In genomic region chr10:61975107-61975932, GRCh38 we compare ENCODE assay signal across 8 cellular contexts.
A peak's percentile ranks its signal among the peaks of the same experiment; 100 is the strongest.
DNase-seq lines count a peak whose midpoint lies in the region; ATAC-seq, FAIRE-seq and TF ChIP-seq lines count a peak whose summit lies in the region.

No MANE protein-coding gene starts in this region.

- 0% methylated on average over 4 of the region's 4 CpGs for WGBS in GM12878 (ENCODE audit: insufficient coverage, insufficient replicate concordance, low lambda C conversion rate, missing lambda C conversion rate)

- no peaks in the 10 kb centered on the region for H3K27me3 ChIP-seq in BLaER1 treated with 17β-estradiol and CSF1 and Interleukin-3, amounts not matched to agents 10 nM and 100 nM
- H3K27me3 ChIP-seq in GM12878 (replicated peaks in 1 of 2; ENCODE audit: control insufficient read depth in 2 of 2, insufficient read depth in 2 of 2, low read length in 1 of 2): no peaks in the 10 kb centered on the region

- H3K79me2 ChIP-seq in GM12878 (ENCODE audit: control insufficient read depth, insufficient read depth, low read length): peaks cover 44% of the 10 kb centered on the region

- H3K4me2 ChIP-seq in BLaER1 treated with 17β-estradiol and CSF1 and Interleukin-3, amounts not matched to agents 10 nM and 100 nM: peak overlapping the region in 6 of 11 experiments; percentile 24 to 84 (median 58); a peak in 10 of 22 replicates
- peak overlapping the region; percentile 78 for H3K4me2 ChIP-seq in GM12878 (ENCODE audit: control insufficient read depth, insufficient read depth)

- no peak for TF ChIP-seq EP300 in GM12878 (IDR thresholded peaks at IDR 0.05; ENCODE audit: borderline replicate concordance in 1 of 2, control insufficient read depth in 1 of 2, low read depth in 2 of 2, low read length in 2 of 2)

- no peak for TF ChIP-seq RAD21 in GM12878 (IDR thresholded peaks at IDR 0.05; ENCODE audit: insufficient read depth, low read depth, low read length)

- CTCF ChIA-PET in GM12878 (lab: Yijun Ruan, JAX): interaction anchor here (0.8 to 1.5 kb wide), 5 partner anchors 8 to 270 kb away, joined by 3 to 5 read pairs (median 3); no protein-coding TSS in a partner anchor

- H3K36me3 ChIP-seq in BLaER1 treated with 17β-estradiol and CSF1 and Interleukin-3, amounts not matched to agents 10 nM and 100 nM: peaks cover 48 to 84% (median 74%) of the 10 kb centered on the region in 11 experiments
- peaks cover 0 to 10% of the 10 kb centered on the region in 2 experiments; a peak in 1 of 4 replicates for H3K36me3 ChIP-seq in GM12878 (ENCODE audit: control insufficient read depth in 2 of 2, insufficient read depth in 2 of 2, low read length in 1 of 2)
- no peaks in the 10 kb centered on the region for H3K36me3 ChIP-seq in kidney (ENCODE audit: control insufficient read depth in 1 of 2, insufficient read depth in 2 of 2, low read length in 2 of 2)

- intact Hi-C loops in GM12878 (cut with micrococcal nuclease; ENCODE audit: unreplicated experiment) (no loop called here), kidney (cut with DNase I) (no loop called here)

- RAD21 ChIA-PET in GM12878 (lab: Charles Lee; ENCODE audit: unreplicated experiment): interaction anchor here (1.2 to 1.5 kb wide), 4 partner anchors 9 to 79 kb away, joined by 3 to 5 read pairs (median 4); no protein-coding TSS in a partner anchor

- SMC1A ChIA-PET in GM12878 (lab: Charles Lee; ENCODE audit: uncharacterized antibody, unreplicated experiment): interaction anchor here (0.6 to 1.9 kb wide), 9 partner anchors 9 to 270 kb away, joined by 3 to 17 read pairs (median 4); no protein-coding TSS in a partner anchor

- peak overlapping the region in 4 of 11 experiments; percentile 5 to 61 (median 49); a peak in 6 of 22 replicates for H3K9ac ChIP-seq in BLaER1 treated with 17β-estradiol and CSF1 and Interleukin-3, amounts not matched to agents 10 nM and 100 nM
- peak overlapping the region; percentile 29; the same call in 1 of the 2 replicates for H3K9ac ChIP-seq in GM12878 (ENCODE audit: control insufficient read depth, insufficient read depth, low read length)
- H3K9ac ChIP-seq in kidney (ENCODE audit: low read length in 2 of 2): no peak overlapping the region

- no peak overlapping the region for H3K4me3 ChIP-seq in BLaER1 treated with 17β-estradiol and CSF1 and Interleukin-3, amounts not matched to agents 10 nM and 100 nM
- H3K4me3 ChIP-seq in GM12878 (no peak overlapping the region), kidney (ENCODE audit: low read length in 2 of 2) (no peak overlapping the region)

- FAIRE-seq in GM12878 (lab: Jason Lieb, UNC) (no peak), kidney (lab: Jason Lieb, UNC) (no peak)

- no peak for DNase-seq in GM12878 (ENCODE audit: low read depth, low spot score)
- peak; percentile 81 for DNase-seq in myocyte (ENCODE audit: low read depth)
- no peak for DNase-seq in ureter (ENCODE audit: low spot score)
- DNase-seq in central memory CD4-positive, alpha-beta T cell: no peak
- no peak for DNase-seq in kidney

- H2AFZ ChIP-seq in GM12878 (ENCODE audit: control insufficient read depth, low read depth, low read length): no peak overlapping the region

- H3K27ac ChIP-seq in BLaER1 treated with 17β-estradiol and CSF1 and Interleukin-3, amounts not matched to agents 10 nM and 100 nM: peak overlapping the region in 7 of 11 experiments; percentile 14 to 70 (median 65); a peak in 11 of 22 replicates
- peak overlapping the region; percentile 74 for H3K27ac ChIP-seq in GM12878 (ENCODE audit: control insufficient read depth, insufficient read depth)
- peak overlapping the region in 1 of 2 donors; percentile 49 for H3K27ac ChIP-seq in kidney (ENCODE audit: low read depth in 2 of 2, low read length in 2 of 2)

- POLR2A ChIA-PET in GM12878 (lab: Charles Lee): interaction anchor here (0.5 to 1.7 kb wide), 5 partner anchors 11 to 91 kb away, joined by 3 to 5 read pairs (median 3); no protein-coding TSS in a partner anchor

- H4K20me1 ChIP-seq in BLaER1 treated with 17β-estradiol and CSF1 and Interleukin-3, amounts not matched to agents 10 nM and 100 nM: peaks cover 0 to 23% (median 0%) of the 10 kb centered on the region in 11 experiments; a peak in 4 of 22 replicates
- no peaks in the 10 kb centered on the region for H4K20me1 ChIP-seq in GM12878 (ENCODE audit: control insufficient read depth, insufficient read depth)

- H3K9me3 ChIP-seq in BLaER1 treated with 17β-estradiol and CSF1 and Interleukin-3, amounts not matched to agents 10 nM and 100 nM (replicated peaks in 1 of 11): peaks cover 10 to 55% (median 26%) of the 10 kb centered on the region in 11 experiments; a peak in 20 of 22 replicates
- H3K9me3 ChIP-seq in GM12878 (replicated peaks; ENCODE audit: control insufficient read depth, insufficient read depth, low read length) (peaks cover 6% of the 10 kb centered on the region; the same call in 2 of the 3 replicates), kidney (ENCODE audit: control insufficient read depth in 1 of 2, low read length in 2 of 2) (no peaks in the 10 kb centered on the region)

- TF ChIP-seq CTCF in GM12878 (IDR thresholded peaks at IDR 0.05 in 2 of 3, conservative IDR thresholded peaks at IDR 0.05 in 1 of 3; ENCODE audit: control insufficient read depth in 2 of 3, extremely low read depth in 1 of 3, insufficient read depth in 1 of 3, low read depth in 3 of 3, low read length in 3 of 3): no peak
- no peak for TF ChIP-seq CTCF in kidney (IDR thresholded peaks at IDR 0.05; ENCODE audit: borderline replicate concordance, extremely low read depth, insufficient read depth)

- TF ChIP-seq POLR2A in GM12878 (IDR thresholded peaks at IDR 0.05; ENCODE audit: low read depth, low read length): no peak

- BruUV-seq in GM12878 (replicated peaks; lab: Mats Ljungman, UMichigan): no TSS peak

- H3K4me1 ChIP-seq in BLaER1 treated with 17β-estradiol and CSF1 and Interleukin-3, amounts not matched to agents 10 nM and 100 nM: peaks cover 29 to 79% (median 43%) of the 10 kb centered on the region in 10 experiments
- H3K4me1 ChIP-seq in GM12878 (ENCODE audit: control insufficient read depth, insufficient read depth, low read length) (peaks cover 45% of the 10 kb centered on the region), kidney (ENCODE audit: control insufficient read depth in 1 of 2, insufficient read depth in 1 of 2, low read depth in 1 of 2, low read length in 2 of 2) (peaks cover 7 to 13% of the 10 kb centered on the region in 2 donors)

- ATAC-seq in GM21360 (IDR thresholded peaks at IDR 0.05; ENCODE audit: unreplicated experiment): peak; percentile 81
- ATAC-seq in HG03521 (IDR thresholded peaks at IDR 0.05; ENCODE audit: unreplicated experiment): peak; percentile 77
- peak; percentile 86 for ATAC-seq in GM12878

- in situ Hi-C loops in GM12878 (cut with MboI): no loop called here

TF ChIP-seq in GM12878, 131 proteins besides CTCF, POLR2A, EP300 and RAD21 (continues in another document):
- TF ChIP-seq ZNF217 (IDR thresholded peaks at IDR 0.05) (no peak), POLR2AphosphoS2 (IDR thresholded peaks at IDR 0.05; ENCODE audit: low read depth, low read length) (no peak), E2F4 (IDR thresholded peaks at IDR 0.05; ENCODE audit: low read depth, low read length) (no peak), SMC3 (IDR thresholded peaks at IDR 0.05; ENCODE audit: borderline replicate concordance, low read length) (no peak), ZNF592 (IDR thresholded peaks at IDR 0.05) (no peak), BCL3 (IDR thresholded peaks at IDR 0.05; ENCODE audit: borderline replicate concordance, insufficient read depth, low read depth, low read length, poor library complexity, severe bottlenecking) (no peak)
